Comparison of ENCODE assay signal across 11 cellular contexts in the genomic region with DNA sequence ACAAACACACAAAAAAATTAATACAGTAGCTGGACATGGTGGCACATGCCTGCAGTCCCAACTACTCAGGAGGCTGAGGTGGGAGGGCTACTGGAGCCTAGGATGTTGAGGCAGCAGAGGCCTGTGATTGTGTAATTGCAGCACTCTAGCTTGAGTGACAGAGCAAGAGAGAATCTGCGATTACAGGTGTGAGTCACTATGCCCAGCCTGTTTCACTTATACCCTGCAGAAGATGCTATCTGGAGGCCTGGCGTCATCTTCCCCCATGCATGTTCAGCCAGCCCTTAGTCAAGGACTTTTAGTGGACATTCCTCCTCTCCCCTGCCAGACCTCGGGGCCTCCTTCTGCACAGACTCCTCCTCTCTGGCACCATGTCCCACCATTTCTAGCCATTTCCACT. TPM values are rescaled to one million over a fixed set of nuclear protein-coding genes. Genes with fewer than 3 reads are reported as not detected.
DNase-seq lines count a peak whose midpoint lies in the region; ATAC-seq and TF ChIP-seq lines count a peak whose summit lies in the region.
"Had no signal": no experiment of that assay in that cellular context is flagged by ENCODE, and none has a peak within 500 bp of the region (broad histone marks: within the 10 kb centered on the region; RNA-seq: fewer than 3 reads in every experiment).

No MANE protein-coding gene starts in this region.

- intact Hi-C loops in heart right ventricle (cut with DNase I) (loop anchor here in 4 of 10 donors (5.0 kb wide), 2 partner anchors 33 to 53 kb away; no protein-coding TSS in a partner anchor), aorta (cut with DNase I) (no loop called here)

- peaks cover 0 to 4% (median 0%) of the 10 kb centered on the region in 9 donors for H3K4me1 ChIP-seq in heart right ventricle
- no peaks in the 10 kb centered on the region for H3K4me1 ChIP-seq in aorta (ENCODE audit: control insufficient read depth in 1 of 2, insufficient read depth in 2 of 2, low read length in 2 of 2)
- H3K4me1 ChIP-seq: upper lobe of left lung had no signal

- peak; percentile 32 for DNase-seq in AG08395 (ENCODE audit: low spot score)
- peak; percentile 53 for DNase-seq in GM03348 (ENCODE audit: low spot score)
- peak in 1 of 2 donors; percentile 9 for DNase-seq in heart right ventricle
- DNase-seq in GM10266 (ENCODE audit: extremely low spot score) = no peak
- no peak for DNase-seq in NCI-H345 treated with DMSO at 0.1 percent for 48 hours (lab: John Stamatoyannopoulos, UW; ENCODE audit: unreplicated experiment)
- no peak for DNase-seq in aorta
- DNase-seq: DND-41, NCI-H524 treated with DMSO at 0.1 percent for 48 hours, upper lobe of left lung had no signal

- TF ChIP-seq CTCF in heart right ventricle (IDR thresholded peaks at IDR 0.05) (no peak), GM10266 (IDR thresholded peaks at IDR 0.05; ENCODE audit: control insufficient read depth, insufficient read depth, low read depth, missing control alignments) (no peak)

- H3K27ac ChIP-seq in heart right ventricle (no peak overlapping the region), aorta (ENCODE audit: low read depth in 1 of 2, low read length in 2 of 2) (no peak overlapping the region)
- H3K27ac ChIP-seq: upper lobe of left lung had no signal

- H3K4me3 ChIP-seq in heart right ventricle (no peak overlapping the region), aorta (ENCODE audit: low read length in 2 of 2) (no peak overlapping the region)
- H3K4me3 ChIP-seq: upper lobe of left lung had no signal

- H3K27me3 ChIP-seq in heart right ventricle = peaks cover 0 to 3% (median 0%) of the 10 kb centered on the region in 7 donors
- H3K27me3 ChIP-seq in aorta (ENCODE audit: control insufficient read depth in 1 of 2, insufficient read depth in 2 of 2, low read length in 1 of 2) = peaks cover 0 to 2% of the 10 kb centered on the region in 2 donors
- H3K27me3 ChIP-seq: upper lobe of left lung had no signal

- WGBS in heart right ventricle, 2 donors = 46 to 51% methylated on average over 3 of the region's 3 CpGs
- 59 to 74% methylated on average over 3 of the region's 3 CpGs for WGBS in aorta, 2 donors

- H3K9me3 ChIP-seq in heart right ventricle = no peaks in the 10 kb centered on the region
- H3K9me3 ChIP-seq in aorta (ENCODE audit: control insufficient read depth, low read length) = no peaks in the 10 kb centered on the region
- H3K9me3 ChIP-seq: upper lobe of left lung had no signal

- H3K36me3 ChIP-seq in heart right ventricle (no peaks in the 10 kb centered on the region), aorta (ENCODE audit: control insufficient read depth in 1 of 2, insufficient read depth in 2 of 2, low read length in 1 of 2) (no peaks in the 10 kb centered on the region)
- H3K36me3 ChIP-seq: upper lobe of left lung had no signal

- ATAC-seq in SK-N-SH treated with all-trans-retinoic acid at 6 μM for 48 hours = peak; percentile 88
- peak in 6 of 8 donors; percentile 70 to 98 (median 93) for ATAC-seq in heart right ventricle
- ATAC-seq in HG02938 (IDR thresholded peaks at IDR 0.05; ENCODE audit: unreplicated experiment) = no peak
- no peak for ATAC-seq in aorta (ENCODE audit: low FRiP score)

TF ChIP-seq in SK-N-SH treated with all-trans-retinoic acid at 6 μM for 48 hours, 23 proteins besides CTCF, POLR2A, EP300 and RAD21:
- no peak for TF ChIP-seq GLIS3 (CRISPR knock-in tag; IDR thresholded peaks at IDR 0.05)
- no peak for TF ChIP-seq ZNF70 (CRISPR knock-in tag; IDR thresholded peaks at IDR 0.05)
- TF ChIP-seq, protein P1, sequence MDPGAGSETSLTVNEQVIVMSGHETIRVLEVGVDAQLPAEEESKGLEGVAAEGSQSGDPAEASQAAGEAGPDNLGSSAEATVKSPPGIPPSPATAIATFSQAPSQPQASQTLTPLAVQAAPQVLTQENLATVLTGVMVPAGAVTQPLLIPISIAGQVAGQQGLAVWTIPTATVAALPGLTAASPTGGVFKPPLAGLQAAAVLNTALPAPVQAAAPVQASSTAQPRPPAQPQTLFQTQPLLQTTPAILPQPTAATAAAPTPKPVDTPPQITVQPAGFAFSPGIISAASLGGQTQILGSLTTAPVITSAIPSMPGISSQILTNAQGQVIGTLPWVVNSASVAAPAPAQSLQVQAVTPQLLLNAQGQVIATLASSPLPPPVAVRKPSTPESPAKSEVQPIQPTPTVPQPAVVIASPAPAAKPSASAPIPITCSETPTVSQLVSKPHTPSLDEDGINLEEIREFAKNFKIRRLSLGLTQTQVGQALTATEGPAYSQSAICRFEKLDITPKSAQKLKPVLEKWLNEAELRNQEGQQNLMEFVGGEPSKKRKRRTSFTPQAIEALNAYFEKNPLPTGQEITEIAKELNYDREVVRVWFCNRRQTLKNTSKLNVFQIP (CRISPR knock-in tag; IDR thresholded peaks at IDR 0.05; ENCODE audit: borderline replicate concordance, low read depth) = no peak
- no peak for TF ChIP-seq ZNF8 (CRISPR knock-in tag; IDR thresholded peaks at IDR 0.05)
- no peak for TF ChIP-seq TOX (CRISPR knock-in tag; IDR thresholded peaks at IDR 0.05; ENCODE audit: borderline replicate concordance)
- TF ChIP-seq ISL1 (CRISPR knock-in tag; IDR thresholded peaks at IDR 0.05) = peak; percentile 57
- no peak for TF ChIP-seq BACH2 (CRISPR knock-in tag; IDR thresholded peaks at IDR 0.05; ENCODE audit: borderline replicate concordance)
- 0 out of 2 replicates have a peak, but pooled peaks have one; percentile 37 for TF ChIP-seq TSHZ2 (CRISPR knock-in tag; IDR thresholded peaks at IDR 0.05)
- TF ChIP-seq TCF4 (CRISPR knock-in tag; IDR thresholded peaks at IDR 0.05; ENCODE audit: borderline replicate concordance) = no peak
- no peak for TF ChIP-seq CSDC2 (CRISPR knock-in tag; IDR thresholded peaks at IDR 0.05)
- no peak for TF ChIP-seq CSRNP3 (CRISPR knock-in tag; IDR thresholded peaks at IDR 0.05)
- TF ChIP-seq ZFP30 (CRISPR knock-in tag; IDR thresholded peaks at IDR 0.05) = no peak
- TF ChIP-seq SNAI2 (CRISPR knock-in tag; IDR thresholded peaks at IDR 0.05) = 0 out of 2 replicates have a peak, but pooled peaks have one; percentile 34
- no peak for TF ChIP-seq ZNF565 (CRISPR knock-in tag; conservative IDR thresholded peaks at IDR 0.05; ENCODE audit: low read depth)

RNA-seq across cellular contexts. Expression of gene RCC2, which starts 36.3 kb away (rescaled TPM):
- 10 to 100 TPM in 7 of 10 donors, 1 to 10 TPM in 3; 9.0 to 25.3 (median 11.4) TPM for total RNA-seq in heart right ventricle
- 10 to 100 TPM in 1 of 2 donors, 1 to 10 TPM in 1; 9.4 to 12.5 TPM for polyA plus RNA-seq in heart right ventricle
- 10 to 100 TPM; 22.3 to 34.2 TPM for total RNA-seq in aorta
- polyA plus RNA-seq in aorta = 10 to 100 TPM in 1 of 2 donors, 1 to 10 TPM in 1; 7.5 to 11.9 TPM

Comparison
In these comparisons a context has a peak if more than half of its experiments do, and no peak if none do; other contexts are left out.
1. DNase-seq: peak in AG08395 (single experiment) and GM03348 (single experiment); none in GM10266 (single experiment), NCI-H345 treated with DMSO at 0.1 percent for 48 hours (single experiment) and aorta (0 of 2).
2. ATAC-seq: peak in SK-N-SH treated with all-trans-retinoic acid at 6 μM for 48 hours (single experiment) and heart right ventricle (6 of 8); none in HG02938 (single experiment) and aorta (single experiment).